10 cellular contexts compared by ENCODE assay signal in genomic region chr1:207941664-207942063, GRCh38. TPM values are rescaled to one million over a fixed set of nuclear protein-coding genes. Genes with fewer than 3 reads are reported as not detected.
DNase-seq lines count a peak whose midpoint lies in the region; ATAC-seq and TF ChIP-seq lines count a peak whose summit lies in the region.
"Had no signal": no experiment of that assay in that cellular context is flagged by ENCODE, and none has a peak within 500 bp of the region (broad histone marks: within the 10 kb centered on the region; RNA-seq: fewer than 3 reads in every experiment).

No MANE protein-coding gene starts in this region.

- no peaks in the 10 kb centered on the region for H4K20me1 ChIP-seq in OCI-LY3 (ENCODE audit: insufficient read depth, low read length)

- peak overlapping the region; percentile 26 for H3K4me3 Mint-ChIP-seq in dendritic cell treated with granulocyte-macrophage colony-stimulating factor and Interleukin-4, amounts not matched to agents 40 ng/mL and 50 ng/mL, for 4 days
- H3K4me3 Mint-ChIP-seq in CD4-positive, alpha-beta memory T cell, result no peak overlapping the region

- H3K18ac ChIP-seq in mesendoderm (ENCODE audit: low read length), result no peak overlapping the region

- H3K4ac ChIP-seq in mesendoderm (ENCODE audit: low read depth, low read length), result no peak overlapping the region

- peak overlapping the region; percentile 83 for H2AFZ ChIP-seq in OCI-LY3 (ENCODE audit: low read depth, low read length)

- H3K4me2 ChIP-seq in OCI-LY3 (ENCODE audit: low read length) (peak overlapping the region; percentile 81), mesendoderm (ENCODE audit: low read length) (no peak overlapping the region)
- H3K4me2 ChIP-seq: KMS-11 had no signal

- H3K56ac ChIP-seq in mesendoderm (ENCODE audit: low read length), result no peak overlapping the region

- H4K8ac ChIP-seq in mesendoderm (ENCODE audit: low read depth, low read length), result no peak overlapping the region

- CTCF ChIA-PET in CD4-positive, alpha-beta memory T cell (lab: Charles Lee; ENCODE audit: partially characterized antibody), result no interaction called here

- H3K9me3 ChIP-seq in OCI-LY3 (ENCODE audit: insufficient read depth, low read length) (no peaks in the 10 kb centered on the region), lower lobe of right lung (no peaks in the 10 kb centered on the region), tibial nerve (no peaks in the 10 kb centered on the region), prostate gland (no peaks in the 10 kb centered on the region)
- H3K9me3 ChIP-seq in CD4-positive, alpha-beta memory T cell (ENCODE audit: control insufficient read depth in 1 of 2, low read length in 2 of 2), result no peaks in the 10 kb centered on the region

- no peaks in the 10 kb centered on the region for H3K27me3 ChIP-seq in OCI-LY3 (ENCODE audit: low read depth, low read length)
- H3K27me3 ChIP-seq in lower lobe of right lung (ENCODE audit: low read depth), result no peaks in the 10 kb centered on the region
- no peaks in the 10 kb centered on the region for H3K27me3 ChIP-seq in tibial nerve
- no peaks in the 10 kb centered on the region for H3K27me3 ChIP-seq in prostate gland (replicated peaks; ENCODE audit: insufficient read depth)
- H3K27me3 ChIP-seq in CD4-positive, alpha-beta memory T cell (ENCODE audit: insufficient read depth, low read length), result no peaks in the 10 kb centered on the region
- no peaks in the 10 kb centered on the region for H3K27me3 ChIP-seq in mesendoderm (ENCODE audit: insufficient read depth, low read length, poor library complexity)

- H2BK15ac ChIP-seq in mesendoderm (replicated peaks; ENCODE audit: low read depth), result no peak overlapping the region

- peak overlapping the region; percentile 56 for H3K9ac ChIP-seq in OCI-LY3 (ENCODE audit: low read length)
- H3K9ac ChIP-seq in mesendoderm (ENCODE audit: low read length), result no peak overlapping the region
- H3K9ac ChIP-seq: KMS-11 had no signal

- intact Hi-C loops in dendritic cell treated with granulocyte-macrophage colony-stimulating factor and Interleukin-4, amounts not matched to agents 40 ng/mL and 50 ng/mL, for 4 days (cut with micrococcal nuclease), result no loop called here
- intact Hi-C loops in lower lobe of right lung (cut with DNase I), result no loop called here
- intact Hi-C loops in prostate gland (cut with DNase I), result no loop called here
- intact Hi-C loops in CD4-positive, alpha-beta memory T cell (cut with micrococcal nuclease), result no loop called here

- 10 to 15% methylated on average over 7 of the region's 7 CpGs for WGBS in tibial nerve, 2 donors
- 16% methylated on average over 7 of the region's 7 CpGs for WGBS in prostate gland
- no CpG with 5 or more reads among the region's 7 CpGs for WGBS in mesendoderm (ENCODE audit: extremely low coverage, insufficient coverage, low lambda C conversion rate)

- H3K36me3 Mint-ChIP-seq in dendritic cell treated with granulocyte-macrophage colony-stimulating factor and Interleukin-4, amounts not matched to agents 40 ng/mL and 50 ng/mL, for 4 days (ENCODE audit: low read depth), result no peaks in the 10 kb centered on the region
- H3K36me3 Mint-ChIP-seq in CD4-positive, alpha-beta memory T cell, result no peaks in the 10 kb centered on the region

- no peak overlapping the region for H2BK5ac ChIP-seq in mesendoderm (ENCODE audit: low read length)

- no peak for TF ChIP-seq POLR2A in tibial nerve (IDR thresholded peaks at IDR 0.05)
- no peak for TF ChIP-seq POLR2A in prostate gland (IDR thresholded peaks at IDR 0.05)

- H2AK5ac ChIP-seq in mesendoderm (ENCODE audit: low read length), result no peak overlapping the region

- H3K36me3 ChIP-seq in OCI-LY3 (replicated peaks; ENCODE audit: low read depth, low read length), result no peaks in the 10 kb centered on the region
- no peaks in the 10 kb centered on the region for H3K36me3 ChIP-seq in lower lobe of right lung
- H3K36me3 ChIP-seq in tibial nerve, result no peaks in the 10 kb centered on the region
- no peaks in the 10 kb centered on the region for H3K36me3 ChIP-seq in prostate gland
- H3K36me3 ChIP-seq in CD4-positive, alpha-beta memory T cell (ENCODE audit: insufficient read depth, low read length), result no peaks in the 10 kb centered on the region
- H3K36me3 ChIP-seq in mesendoderm (ENCODE audit: control insufficient read depth, insufficient read depth, low read length), result no peaks in the 10 kb centered on the region

- H3K4me1 ChIP-seq in OCI-LY3 (ENCODE audit: low read length), result peaks cover 18% of the 10 kb centered on the region
- H3K4me1 ChIP-seq in lower lobe of right lung, result no peaks in the 10 kb centered on the region
- H3K4me1 ChIP-seq in tibial nerve, result no peaks in the 10 kb centered on the region
- no peaks in the 10 kb centered on the region for H3K4me1 ChIP-seq in prostate gland (replicated peaks)
- H3K4me1 ChIP-seq in CD4-positive, alpha-beta memory T cell (ENCODE audit: insufficient read depth, low read length), result no peaks in the 10 kb centered on the region
- H3K4me1 ChIP-seq in mesendoderm (ENCODE audit: control insufficient read depth, low read depth, low read length), result no peaks in the 10 kb centered on the region

- POLR2A ChIA-PET in CD4-positive, alpha-beta memory T cell (lab: Charles Lee; ENCODE audit: partially characterized antibody), result no interaction called here

- H3K27ac ChIP-seq in OCI-LY3 (ENCODE audit: low read length) (no peak overlapping the region), lower lobe of right lung (peak overlapping the region; percentile 70), tibial nerve (peak overlapping the region in 3 of 4 donors; percentile 9 to 83 (median 81)), prostate gland (no peak overlapping the region), mesendoderm (ENCODE audit: low read depth, low read length) (no peak overlapping the region)
- no peak overlapping the region for H3K27ac ChIP-seq in CD4-positive, alpha-beta memory T cell (ENCODE audit: low read depth, low read length)
- H3K27ac ChIP-seq: KMS-11 had no signal

- peak in 1 of 2 donors; percentile 77 for TF ChIP-seq EP300 in tibial nerve (IDR thresholded peaks at IDR 0.05)

- H4K5ac ChIP-seq in mesendoderm (ENCODE audit: low read length), result no peak overlapping the region

- peaks cover 11% of the 10 kb centered on the region for H3K4me1 Mint-ChIP-seq in dendritic cell treated with granulocyte-macrophage colony-stimulating factor and Interleukin-4, amounts not matched to agents 40 ng/mL and 50 ng/mL, for 4 days (ENCODE audit: low read depth)
- H3K4me1 Mint-ChIP-seq in CD4-positive, alpha-beta memory T cell, result no peaks in the 10 kb centered on the region

- H2BK120ac ChIP-seq in mesendoderm (ENCODE audit: low read depth, low read length), result no peak overlapping the region

- no peaks in the 10 kb centered on the region for H3K79me2 ChIP-seq in OCI-LY3 (ENCODE audit: low read length)
- no peaks in the 10 kb centered on the region for H3K79me2 ChIP-seq in mesendoderm (ENCODE audit: control insufficient read depth, insufficient read depth, low read length)

- H3K9me3 Mint-ChIP-seq in dendritic cell treated with granulocyte-macrophage colony-stimulating factor and Interleukin-4, amounts not matched to agents 40 ng/mL and 50 ng/mL, for 4 days, result no peaks in the 10 kb centered on the region
- peaks cover 0 to 1% (median 0%) of the 10 kb centered on the region in 8 donors for H3K9me3 Mint-ChIP-seq in CD4-positive, alpha-beta memory T cell

- peak; percentile 63 to 67 for ATAC-seq in lower lobe of right lung

- TF ChIP-seq CTCF in OCI-LY3 (IDR thresholded peaks at IDR 0.05; ENCODE audit: low read depth, low read length), result no peak
- no peak for TF ChIP-seq CTCF in lower lobe of right lung (IDR thresholded peaks at IDR 0.05)
- TF ChIP-seq CTCF in tibial nerve (IDR thresholded peaks at IDR 0.05), result peak in 1 of 5 experiments; percentile 16
- no peak for TF ChIP-seq CTCF in prostate gland (IDR thresholded peaks at IDR 0.05)

- peak; percentile 60 for DNase-seq in lower lobe of right lung
- peak; percentile 68 to 80 for DNase-seq in tibial nerve (ENCODE audit: low spot score in 2 of 2)
- no peak for DNase-seq in prostate gland (ENCODE audit: low spot score)
- DNase-seq in CD4-positive, alpha-beta memory T cell, result no peak
- no peak for DNase-seq in mesendoderm
- DNase-seq: activated T-cell treated with anti-CD3 and anti-CD28 coated beads, Interleukin-2, amount 50 U/mL, for 48 hours; stimulated activated CD4-positive, alpha-beta T cell treated with anti-CD3 and anti-CD28 coated beads, Interleukin-12 subunit alpha, Interleukin-12 subunit beta, amount 100 ng/mL, for 4 hours had no signal

- peaks cover 3% of the 10 kb centered on the region for H3K27me3 Mint-ChIP-seq in dendritic cell treated with granulocyte-macrophage colony-stimulating factor and Interleukin-4, amounts not matched to agents 40 ng/mL and 50 ng/mL, for 4 days
- peaks cover 30 to 31% of the 10 kb centered on the region in 2 donors for H3K27me3 Mint-ChIP-seq in CD4-positive, alpha-beta memory T cell

- H3K27ac Mint-ChIP-seq in dendritic cell treated with granulocyte-macrophage colony-stimulating factor and Interleukin-4, amounts not matched to agents 40 ng/mL and 50 ng/mL, for 4 days, result peak overlapping the region; percentile 82
- H3K27ac Mint-ChIP-seq in CD4-positive, alpha-beta memory T cell, result no peak overlapping the region

- H3K23ac ChIP-seq in mesendoderm (ENCODE audit: low read length), result no peak overlapping the region

- H3K4me3 ChIP-seq in OCI-LY3 (ENCODE audit: low read length), result peak overlapping the region; percentile 72
- H3K4me3 ChIP-seq in lower lobe of right lung, result no peak overlapping the region
- peak overlapping the region in 2 of 4 donors; percentile 6 to 7 for H3K4me3 ChIP-seq in tibial nerve
- H3K4me3 ChIP-seq in prostate gland, result no peak overlapping the region
- H3K4me3 ChIP-seq in CD4-positive, alpha-beta memory T cell (ENCODE audit: low read length in 2 of 2), result no peak overlapping the region
- no peak overlapping the region for H3K4me3 ChIP-seq in mesendoderm (ENCODE audit: low read length)

- H3K79me1 ChIP-seq in mesendoderm (ENCODE audit: low read length), result no peaks in the 10 kb centered on the region

RNA-seq across cellular contexts. Expression of gene CD34, which starts 30.7 kb away (rescaled TPM):
- total RNA-seq in lower lobe of right lung (44.6 TPM), tibial nerve (10 to 100 TPM; 38.5 to 73.7 (median 55.3) TPM), prostate gland (10 to 100 TPM in 1 of 2 donors, 1 to 10 TPM in 1; 9.8 to 47.7 TPM)
- total RNA-seq in CD4-positive, alpha-beta memory T cell, result under 1 TPM in 1 of 2 experiments, not detected in 1; 0.03 TPM
- polyA plus RNA-seq in CD4-positive, alpha-beta memory T cell, result not detected
- 0.04 TPM for polyA plus RNA-seq in mesendoderm (2013, experiment 1 of 2)
- polyA plus RNA-seq in mesendoderm (2013, experiment 2 of 2), result 0.06 TPM

Comparison
In these comparisons a context has a peak if more than half of its experiments do, and no peak if none do; other contexts are left out.
1. H3K27ac ChIP-seq: peak in lower lobe of right lung (single experiment) and tibial nerve (3 of 4); none in OCI-LY3 (single experiment), prostate gland (0 of 2), CD4-positive, alpha-beta memory T cell (single experiment) and mesendoderm (single experiment).
2. DNase-seq: peak in lower lobe of right lung (single experiment) and tibial nerve (2 of 2); none in prostate gland (single experiment), CD4-positive, alpha-beta memory T cell (0 of 5) and mesendoderm (single experiment).
3. RNA of gene CD34, which starts 30.7 kb away (total RNA-seq): 38.5 to 73.7 TPM in tibial nerve, 9.8 to 47.7 TPM in prostate gland and 44.6 TPM in lower lobe of right lung (single experiment); 0.03 TPM in CD4-positive, alpha-beta memory T cell; every median in the first group is over 10 times any median in the second.